7 cellular contexts compared by ENCODE assay signal in the genomic region with DNA sequence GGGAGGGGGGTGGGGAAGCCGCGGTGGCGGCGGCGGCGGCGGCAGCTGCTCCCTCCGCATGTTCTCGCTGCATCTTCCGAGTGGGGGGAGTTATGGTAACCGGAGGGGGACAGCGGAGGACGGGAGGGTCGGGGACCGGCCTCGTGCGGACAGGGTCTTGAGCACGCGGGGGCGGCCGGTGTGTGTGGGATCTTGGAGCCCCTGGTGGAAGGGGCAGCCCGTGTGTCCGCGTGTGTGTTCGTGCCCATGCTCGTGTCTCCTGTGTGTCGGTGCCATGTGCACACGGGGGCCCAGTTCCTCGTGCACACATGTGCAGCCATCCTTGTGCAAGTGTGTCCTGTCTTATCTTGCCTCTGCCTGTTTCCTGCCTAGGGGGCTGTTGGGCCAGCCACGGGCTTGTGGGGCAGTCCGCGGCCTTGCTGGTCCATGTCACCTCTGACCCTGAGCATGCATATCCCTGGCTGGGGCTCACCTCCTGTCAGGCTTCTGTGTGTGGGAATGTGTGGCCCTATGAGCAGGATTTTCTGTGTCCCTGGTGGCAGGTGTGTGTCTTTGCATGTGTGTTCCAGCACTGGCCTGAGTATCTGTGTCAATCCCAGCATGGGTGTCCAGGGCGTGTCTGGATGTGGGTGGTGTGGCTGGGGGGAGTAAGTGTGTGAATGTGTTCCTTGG. TPM values are rescaled to one million over a fixed set of nuclear protein-coding genes. Genes with fewer than 3 reads are reported as not detected.
DNase-seq lines count a peak whose midpoint lies in the region; ATAC-seq and TF ChIP-seq lines count a peak whose summit lies in the region.

No MANE protein-coding gene starts in this region.

- H3K4me3 ChIP-seq in esophagus muscularis mucosa: peak overlapping the region; percentile 62 to 75 (median 66)

- WGBS in esophagus muscularis mucosa: 9% methylated on average over 16 of the region's 33 CpGs

- H3K36me3 ChIP-seq in esophagus muscularis mucosa: no peaks in the 10 kb centered on the region

- TF ChIP-seq EP300 in esophagus muscularis mucosa (IDR thresholded peaks at IDR 0.05): no peak

- H3K4me3 Mint-ChIP-seq in IgD-negative memory B cell (peak overlapping the region; percentile 83 to 94 (median 88)), neural crest cell (peak overlapping the region; percentile 95)

- no peaks in the 10 kb centered on the region for H3K36me3 Mint-ChIP-seq in IgD-negative memory B cell
- peaks cover 14% of the 10 kb centered on the region for H3K36me3 Mint-ChIP-seq in neural crest cell (ENCODE audit: low read depth)

- H3K27ac Mint-ChIP-seq in IgD-negative memory B cell: peak overlapping the region; percentile 92 to 98 (median 94)
- H3K27ac Mint-ChIP-seq in neural crest cell (ENCODE audit: unreplicated experiment): peak overlapping the region; percentile 91

- ATAC-seq in GM21367 (IDR thresholded peaks at IDR 0.05; ENCODE audit: unreplicated experiment): no peak
- no peak for ATAC-seq in HG03457 (IDR thresholded peaks at IDR 0.05; ENCODE audit: unreplicated experiment)

- H3K27ac ChIP-seq in esophagus muscularis mucosa (replicated peaks in 1 of 4): peak overlapping the region; percentile 89 to 95 (median 94)

- TF ChIP-seq CTCF in esophagus muscularis mucosa (IDR thresholded peaks at IDR 0.05): peak in 1 of 3 experiments; percentile 31
- TF ChIP-seq CTCF in neural crest cell (conservative IDR thresholded peaks at IDR 0.05): peak; percentile 61

- H3K4me1 ChIP-seq in esophagus muscularis mucosa: peaks cover 54 to 92% (median 87%) of the 10 kb centered on the region in 4 donors

- no peaks in the 10 kb centered on the region for H3K9me3 ChIP-seq in esophagus muscularis mucosa

- H3K27me3 Mint-ChIP-seq in IgD-negative memory B cell: no peaks in the 10 kb centered on the region
- H3K27me3 Mint-ChIP-seq in neural crest cell (ENCODE audit: low read depth): no peaks in the 10 kb centered on the region

- DNase-seq in ELF-1 (ENCODE audit: low read depth, low spot score) (peak; percentile 58), esophagus muscularis mucosa (ENCODE audit: extremely low spot score) (no peak), neural crest cell (ENCODE audit: low read depth, low spot score) (no peak)
- DNase-seq in activated CD4-positive, alpha-beta T cell treated with anti-CD3 and anti-CD28 coated beads for 4 hours: peak; percentile 22 to 36

- intact Hi-C loops in esophagus muscularis mucosa (cut with DNase I): loop anchor here (5.0 kb wide), 1 partner anchor 36 kb away; a partner anchor contains a TSS

- no peaks in the 10 kb centered on the region for H3K27me3 ChIP-seq in esophagus muscularis mucosa

- H3K9me3 Mint-ChIP-seq in IgD-negative memory B cell (no peaks in the 10 kb centered on the region), neural crest cell (no peaks in the 10 kb centered on the region)

- H3K4me1 Mint-ChIP-seq in IgD-negative memory B cell: peaks cover 39 to 65% (median 63%) of the 10 kb centered on the region in 3 donors
- peaks cover 90% of the 10 kb centered on the region for H3K4me1 Mint-ChIP-seq in neural crest cell

- no peak for TF ChIP-seq POLR2A in esophagus muscularis mucosa (IDR thresholded peaks at IDR 0.05; ENCODE audit: low read depth)

RNA-seq across cellular contexts. Expression of a gene that starts 8.5 kb away (rescaled TPM):
- 0.54 TPM for polyA plus RNA-seq in IgD-negative memory B cell
- total RNA-seq in esophagus muscularis mucosa (10 to 100 TPM in 3 of 4 donors, 1 to 10 TPM in 1; 8.0 to 17.6 (median 13.2) TPM), neural crest cell (72.4 and 73.5 TPM in 2 replicates)

RNA-seq across cellular contexts. Expression of a gene that starts 10.4 kb away (rescaled TPM):
- 449 TPM for polyA plus RNA-seq in IgD-negative memory B cell
- 100 to 1,000 TPM; 109 to 136 (median 123) TPM for total RNA-seq in esophagus muscularis mucosa
- total RNA-seq in neural crest cell: 319 and 326 TPM in 2 replicates

RNA-seq across cellular contexts. Expression of a gene that starts 17.5 kb away (rescaled TPM):
- polyA plus RNA-seq in IgD-negative memory B cell: 77.0 TPM
- 10 to 100 TPM; 68.5 to 91.5 (median 84.9) TPM for total RNA-seq in esophagus muscularis mucosa
- 63.5 and 70.5 TPM in 2 replicates for total RNA-seq in neural crest cell

RNA-seq across cellular contexts. Expression of a gene that starts 26.0 kb away (rescaled TPM):
- polyA plus RNA-seq in IgD-negative memory B cell: 9.0 TPM
- 1 to 10 TPM; 1.7 to 3.5 (median 3.0) TPM for total RNA-seq in esophagus muscularis mucosa
- 18.4 and 21.1 TPM in 2 replicates for total RNA-seq in neural crest cell

RNA-seq across cellular contexts. Expression of a gene that starts 36.7 kb away (rescaled TPM):
- 0.23 TPM for polyA plus RNA-seq in IgD-negative memory B cell
- total RNA-seq in esophagus muscularis mucosa (1 to 10 TPM in 1 of 4 donors, under 1 TPM in 2, not detected in 1; 0.39 to 1.1 (median 0.42) TPM), neural crest cell (123 and 124 TPM in 2 replicates)

Comparison
In these comparisons a context has a peak if more than half of its experiments do, and no peak if none do; other contexts are left out.
1. DNase-seq: peak in ELF-1 (single experiment) and activated CD4-positive, alpha-beta T cell treated with anti-CD3 and anti-CD28 coated beads for 4 hours (2 of 2); none in esophagus muscularis mucosa (single experiment) and neural crest cell (single experiment).